14 cellular contexts compared by ENCODE assay signal in genomic region chr1:27570383-27570755, GRCh38. TPM values are rescaled to one million over a fixed set of nuclear protein-coding genes. Genes with fewer than 3 reads are reported as not detected.
A peak's percentile ranks its signal among the peaks of the same experiment; 100 is the strongest.
DNase-seq lines count a peak whose midpoint lies in the region; ATAC-seq and TF ChIP-seq lines count a peak whose summit lies in the region.
"Had no signal": no experiment of that assay in that cellular context is flagged by ENCODE, and none has a peak within 500 bp of the region (broad histone marks: within the 10 kb centered on the region; RNA-seq: fewer than 3 reads in every experiment).

No MANE protein-coding gene starts in this region.

- no peak for TF ChIP-seq CTCF in Caco-2 (IDR thresholded peaks at IDR 0.05; ENCODE audit: insufficient read depth in 1 of 2, low read depth in 1 of 2, low read length in 1 of 2, severe bottlenecking in 1 of 2, unreplicated experiment in 1 of 2)
- TF ChIP-seq CTCF in brain (conservative IDR thresholded peaks at IDR 0.05) = no peak
- no peak for TF ChIP-seq CTCF in gastrocnemius medialis (IDR thresholded peaks at IDR 0.05 in 4 of 5, conservative IDR thresholded peaks at IDR 0.05 in 1 of 5)

- H3K4me1 Mint-ChIP-seq in Caco-2 (ENCODE audit: low read depth, unreplicated experiment) (peaks cover 68% of the 10 kb centered on the region), brain (peaks cover 95% of the 10 kb centered on the region)

- H3K27ac Mint-ChIP-seq in Caco-2 (ENCODE audit: unreplicated experiment) (peak overlapping the region; percentile 92), brain (peak overlapping the region; percentile 88 to 99 (median 95))
- H3K27ac Mint-ChIP-seq: activated CD4-positive, alpha-beta memory T cell treated with anti-CD3 and anti-CD28 coated beads, Interleukin-2, amount 10 ng/mL, durations not matched to agents 7 days and 5 days; activated naive CD8-positive, alpha-beta T cell treated with anti-CD3 and anti-CD28 coated beads, Interleukin-2, amount 50 U/mL, for 24 hours; stimulated activated memory B cell treated with anti-CD40 and anti-IgM and Interleukin-4, amounts not matched to agents 10 μg/mL and 1 μg/mL and 100 μg/mL, for 72 hours had no signal

- H3K4me1 ChIP-seq in Caco-2 (peaks cover 73% of the 10 kb centered on the region), iPS-20b (ENCODE audit: insufficient read depth, low read length) (peaks cover 76% of the 10 kb centered on the region), gastrocnemius medialis (peaks cover 94 to 95% of the 10 kb centered on the region in 2 donors)

- ATAC-seq in gastrocnemius medialis (peak; percentile 32 to 55), HG02763 (IDR thresholded peaks at IDR 0.05; ENCODE audit: unreplicated experiment) (no peak)
- ATAC-seq: activated naive CD8-positive, alpha-beta T cell treated with anti-CD3 and anti-CD28 coated beads, Interleukin-2, amount 50 U/mL, for 24 hours; esophagus mucosa; left lobe of liver; stimulated activated memory B cell treated with anti-CD40 and anti-IgM and Interleukin-4, amounts not matched to agents 10 μg/mL and 1 μg/mL and 100 μg/mL, for 72 hours had no signal

- BruUV-seq in Caco-2 (replicated peaks; lab: Mats Ljungman, UMichigan) = no TSS peak

- DNase-seq in Caco-2 = no peak
- peak; percentile 77 to 90 for DNase-seq in gastrocnemius medialis
- DNase-seq in dedifferentiated amniotic fluid mesenchymal stem cell (ENCODE audit: extremely low spot score) = no peak
- DNase-seq in pons (ENCODE audit: low spot score) = no peak
- no peak for DNase-seq in DMS53 (lab: John Stamatoyannopoulos, UW)
- DNase-seq: activated CD4-positive, alpha-beta memory T cell treated with anti-CD3 and anti-CD28 coated beads, Interleukin-2, amount 10 ng/mL, durations not matched to agents 7 days and 5 days; activated naive CD8-positive, alpha-beta T cell treated with anti-CD3 and anti-CD28 coated beads, Interleukin-2, amount 50 U/mL, for 24 hours; NCI-H748 treated with DMSO at 0.1 percent for 48 hours had no signal

- in situ Hi-C loops in gastrocnemius medialis (cut with MboI; ENCODE audit: low sequenced_read_pairs in 4 of 4) = no loop called here

- no peaks in the 10 kb centered on the region for H3K27me3 Mint-ChIP-seq in Caco-2 (ENCODE audit: insufficient read depth, unreplicated experiment)
- no peaks in the 10 kb centered on the region for H3K27me3 Mint-ChIP-seq in brain
- H3K27me3 Mint-ChIP-seq: activated naive CD8-positive, alpha-beta T cell treated with anti-CD3 and anti-CD28 coated beads, Interleukin-2, amount 50 U/mL, for 24 hours; stimulated activated memory B cell treated with anti-CD40 and anti-IgM and Interleukin-4, amounts not matched to agents 10 μg/mL and 1 μg/mL and 100 μg/mL, for 72 hours had no signal

- H3K36me3 Mint-ChIP-seq in Caco-2 (ENCODE audit: insufficient read depth, unreplicated experiment) (peaks cover 29% of the 10 kb centered on the region), brain (no peaks in the 10 kb centered on the region)
- H3K36me3 Mint-ChIP-seq: stimulated activated memory B cell treated with anti-CD40 and anti-IgM and Interleukin-4, amounts not matched to agents 10 μg/mL and 1 μg/mL and 100 μg/mL, for 72 hours had no signal

- no peak overlapping the region for H3K4me3 ChIP-seq in Caco-2 (ENCODE audit: low read depth, low read length)
- peak overlapping the region; percentile 54; the same call in 1 of the 2 replicates for H3K4me3 ChIP-seq in iPS-20b (ENCODE audit: low read length)
- H3K4me3 ChIP-seq in gastrocnemius medialis = no peak overlapping the region

- CTCF ChIA-PET in Caco-2 (lab: Charles Lee) = interaction anchor here (0.8 to 3.9 kb wide), 9 partner anchors 13 to 274 kb away, joined by 3 to 26 read pairs (median 5); partner anchors contain the start of genes AHDC1 and WASF2

- H3K4me3 Mint-ChIP-seq in Caco-2 (ENCODE audit: unreplicated experiment) (peak overlapping the region; percentile 68), brain (peak overlapping the region; percentile 46 to 79 (median 60))
- H3K4me3 Mint-ChIP-seq: activated CD4-positive, alpha-beta memory T cell treated with anti-CD3 and anti-CD28 coated beads, Interleukin-2, amount 10 ng/mL, durations not matched to agents 7 days and 5 days; activated naive CD8-positive, alpha-beta T cell treated with anti-CD3 and anti-CD28 coated beads, Interleukin-2, amount 50 U/mL, for 24 hours; stimulated activated memory B cell treated with anti-CD40 and anti-IgM and Interleukin-4, amounts not matched to agents 10 μg/mL and 1 μg/mL and 100 μg/mL, for 72 hours had no signal

- H3K9me3 Mint-ChIP-seq in Caco-2 (ENCODE audit: unreplicated experiment) (no peaks in the 10 kb centered on the region), brain (no peaks in the 10 kb centered on the region)
- H3K9me3 Mint-ChIP-seq: activated CD4-positive, alpha-beta memory T cell treated with anti-CD3 and anti-CD28 coated beads, Interleukin-2, amount 10 ng/mL, durations not matched to agents 7 days and 5 days; activated naive CD8-positive, alpha-beta T cell treated with anti-CD3 and anti-CD28 coated beads, Interleukin-2, amount 50 U/mL, for 24 hours; stimulated activated memory B cell treated with anti-CD40 and anti-IgM and Interleukin-4, amounts not matched to agents 10 μg/mL and 1 μg/mL and 100 μg/mL, for 72 hours had no signal

- intact Hi-C loops in Caco-2 (cut with micrococcal nuclease; ENCODE audit: unreplicated experiment) (no loop called here), gastrocnemius medialis (cut with DNase I; ENCODE audit: low total_unique reads) (loop anchor here (10.0 kb wide), 1 partner anchor 1336 kb away; the partner anchor contains the start of gene CEP85)

- peak in 1 of 2 donors; percentile 23 for TF ChIP-seq POLR2A in gastrocnemius medialis (IDR thresholded peaks at IDR 0.05)

- peak overlapping the region; percentile 74 for H3K27ac ChIP-seq in iPS-20b (ENCODE audit: low read length)
- peak overlapping the region; percentile 95 to 100 (median 98) for H3K27ac ChIP-seq in gastrocnemius medialis

- peak overlapping the region; percentile 76 for H3K9ac ChIP-seq in iPS-20b (ENCODE audit: low read depth, low read length)

- POLR2A ChIA-PET in Caco-2 (lab: Charles Lee) = interaction anchor here (0.7 to 1.9 kb wide), 5 partner anchors 13 to 43 kb away, joined by 3 to 6 read pairs (median 4); partner anchors contain the start of gene AHDC1

- no peaks in the 10 kb centered on the region for H3K36me3 ChIP-seq in Caco-2 (ENCODE audit: control insufficient read depth, insufficient read depth, low read length)
- H3K36me3 ChIP-seq in iPS-20b (ENCODE audit: insufficient read depth, low read depth, low read length) = no peaks in the 10 kb centered on the region
- H3K36me3 ChIP-seq in gastrocnemius medialis = no peaks in the 10 kb centered on the region

- H3K9me3 ChIP-seq in Caco-2 (no peaks in the 10 kb centered on the region), iPS-20b (ENCODE audit: insufficient read depth, low read depth, low read length) (no peaks in the 10 kb centered on the region), gastrocnemius medialis (no peaks in the 10 kb centered on the region)

- no peaks in the 10 kb centered on the region for H3K27me3 ChIP-seq in Caco-2 (replicated peaks; ENCODE audit: control insufficient read depth, insufficient read depth, low read length)
- H3K27me3 ChIP-seq in iPS-20b (ENCODE audit: insufficient read depth, low read length) = no peaks in the 10 kb centered on the region
- no peaks in the 10 kb centered on the region for H3K27me3 ChIP-seq in gastrocnemius medialis

RNA-seq across cellular contexts. Expression of gene AHDC1, which starts 33.6 kb away (rescaled TPM):
- total RNA-seq in Caco-2 (2022) = 17.0 and 17.3 TPM in 2 replicates
- 48.8 TPM for polyA plus RNA-seq in brain (ENCODE audit: insufficient read depth, low read depth, low replicate concordance)
- total RNA-seq in gastrocnemius medialis = 10 to 100 TPM; 22.2 to 57.9 (median 35.2) TPM

Comparison
In these comparisons a context has a peak if more than half of its experiments do, and no peak if none do; other contexts are left out.
1. DNase-seq: peak in gastrocnemius medialis (2 of 2); none in Caco-2 (0 of 2), dedifferentiated amniotic fluid mesenchymal stem cell (single experiment), pons (single experiment) and DMS53 (single experiment).